ENCODE assay signal across 2 cellular contexts in the genomic region with DNA sequence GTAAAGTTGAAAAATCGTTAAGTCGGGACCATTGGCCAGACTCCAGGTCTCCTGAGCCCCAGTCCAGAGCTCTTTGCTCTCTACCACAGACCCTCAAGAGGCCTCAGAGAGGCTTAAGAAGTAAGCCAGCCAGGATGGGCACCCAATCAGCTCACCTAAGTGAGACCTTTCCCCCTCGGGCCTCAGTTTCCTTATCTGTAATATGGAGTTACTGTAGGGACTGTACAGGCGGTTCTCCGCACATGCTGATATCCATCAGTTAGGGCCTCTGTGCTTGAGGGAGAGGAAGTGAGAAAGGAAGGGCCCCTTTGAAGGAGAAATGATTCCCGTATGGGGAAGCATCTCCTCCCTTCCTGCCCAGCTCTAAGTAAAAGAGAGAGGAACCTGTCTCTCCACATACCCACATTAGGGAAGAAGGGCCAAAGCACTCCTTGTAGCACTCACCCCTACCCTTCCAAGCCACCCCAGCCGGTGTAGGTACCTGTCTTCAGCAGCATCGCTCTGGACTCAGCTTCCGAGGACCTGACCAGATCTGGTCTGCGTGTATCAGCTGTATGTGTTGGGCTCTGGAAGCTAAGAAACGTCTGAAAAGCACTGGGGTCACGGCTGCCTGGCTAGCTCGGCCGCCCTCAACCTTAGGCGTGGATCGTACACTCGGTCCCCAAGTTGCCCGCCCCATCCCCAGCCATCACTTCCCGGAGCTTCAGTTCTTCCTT.
TF ChIP-seq lines count a peak whose summit lies in the region.

No MANE protein-coding gene starts in this region.

TF ChIP-seq in HEK293T, 16 proteins besides CTCF, POLR2A, EP300 and RAD21 (continued from another document):
- no peak for TF ChIP-seq FOXM1 (IDR thresholded peaks at IDR 0.05; ENCODE audit: borderline replicate concordance)
- no peak for TF ChIP-seq ZNF384 (IDR thresholded peaks at IDR 0.05)
- no peak for TF ChIP-seq BHLHE40 (IDR thresholded peaks at IDR 0.05; ENCODE audit: borderline replicate concordance)
- TF ChIP-seq L3MBTL2 (conservative IDR thresholded peaks at IDR 0.05): no peak; the same call in 1 of the 2 replicates
- TF ChIP-seq LEF1 (IDR thresholded peaks at IDR 0.05; ENCODE audit: borderline replicate concordance): no peak
- TF ChIP-seq SP1 (IDR thresholded peaks at IDR 0.05): no peak
- TF ChIP-seq, protein P1, sequence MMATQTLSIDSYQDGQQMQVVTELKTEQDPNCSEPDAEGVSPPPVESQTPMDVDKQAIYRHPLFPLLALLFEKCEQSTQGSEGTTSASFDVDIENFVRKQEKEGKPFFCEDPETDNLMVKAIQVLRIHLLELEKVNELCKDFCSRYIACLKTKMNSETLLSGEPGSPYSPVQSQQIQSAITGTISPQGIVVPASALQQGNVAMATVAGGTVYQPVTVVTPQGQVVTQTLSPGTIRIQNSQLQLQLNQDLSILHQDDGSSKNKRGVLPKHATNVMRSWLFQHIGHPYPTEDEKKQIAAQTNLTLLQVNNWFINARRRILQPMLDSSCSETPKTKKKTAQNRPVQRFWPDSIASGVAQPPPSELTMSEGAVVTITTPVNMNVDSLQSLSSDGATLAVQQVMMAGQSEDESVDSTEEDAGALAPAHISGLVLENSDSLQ (IDR thresholded peaks at IDR 0.05): no peak

TF ChIP-seq in SK-N-SH, 30 proteins besides CTCF, POLR2A, EP300 and RAD21:
- TF ChIP-seq, protein P2, sequence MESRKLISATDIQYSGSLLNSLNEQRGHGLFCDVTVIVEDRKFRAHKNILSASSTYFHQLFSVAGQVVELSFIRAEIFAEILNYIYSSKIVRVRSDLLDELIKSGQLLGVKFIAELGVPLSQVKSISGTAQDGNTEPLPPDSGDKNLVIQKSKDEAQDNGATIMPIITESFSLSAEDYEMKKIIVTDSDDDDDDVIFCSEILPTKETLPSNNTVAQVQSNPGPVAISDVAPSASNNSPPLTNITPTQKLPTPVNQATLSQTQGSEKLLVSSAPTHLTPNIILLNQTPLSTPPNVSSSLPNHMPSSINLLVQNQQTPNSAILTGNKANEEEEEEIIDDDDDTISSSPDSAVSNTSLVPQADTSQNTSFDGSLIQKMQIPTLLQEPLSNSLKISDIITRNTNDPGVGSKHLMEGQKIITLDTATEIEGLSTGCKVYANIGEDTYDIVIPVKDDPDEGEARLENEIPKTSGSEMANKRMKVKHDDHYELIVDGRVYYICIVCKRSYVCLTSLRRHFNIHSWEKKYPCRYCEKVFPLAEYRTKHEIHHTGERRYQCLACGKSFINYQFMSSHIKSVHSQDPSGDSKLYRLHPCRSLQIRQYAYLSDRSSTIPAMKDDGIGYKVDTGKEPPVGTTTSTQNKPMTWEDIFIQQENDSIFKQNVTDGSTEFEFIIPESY (IDR thresholded peaks at IDR 0.05; ENCODE audit: borderline replicate concordance, low read depth): no peak
- TF ChIP-seq NRF1 (IDR thresholded peaks at IDR 0.05; ENCODE audit: low read depth, low read length): no peak
- TF ChIP-seq TCF12 (IDR thresholded peaks at IDR 0.05): no peak
- TF ChIP-seq, protein P3, sequence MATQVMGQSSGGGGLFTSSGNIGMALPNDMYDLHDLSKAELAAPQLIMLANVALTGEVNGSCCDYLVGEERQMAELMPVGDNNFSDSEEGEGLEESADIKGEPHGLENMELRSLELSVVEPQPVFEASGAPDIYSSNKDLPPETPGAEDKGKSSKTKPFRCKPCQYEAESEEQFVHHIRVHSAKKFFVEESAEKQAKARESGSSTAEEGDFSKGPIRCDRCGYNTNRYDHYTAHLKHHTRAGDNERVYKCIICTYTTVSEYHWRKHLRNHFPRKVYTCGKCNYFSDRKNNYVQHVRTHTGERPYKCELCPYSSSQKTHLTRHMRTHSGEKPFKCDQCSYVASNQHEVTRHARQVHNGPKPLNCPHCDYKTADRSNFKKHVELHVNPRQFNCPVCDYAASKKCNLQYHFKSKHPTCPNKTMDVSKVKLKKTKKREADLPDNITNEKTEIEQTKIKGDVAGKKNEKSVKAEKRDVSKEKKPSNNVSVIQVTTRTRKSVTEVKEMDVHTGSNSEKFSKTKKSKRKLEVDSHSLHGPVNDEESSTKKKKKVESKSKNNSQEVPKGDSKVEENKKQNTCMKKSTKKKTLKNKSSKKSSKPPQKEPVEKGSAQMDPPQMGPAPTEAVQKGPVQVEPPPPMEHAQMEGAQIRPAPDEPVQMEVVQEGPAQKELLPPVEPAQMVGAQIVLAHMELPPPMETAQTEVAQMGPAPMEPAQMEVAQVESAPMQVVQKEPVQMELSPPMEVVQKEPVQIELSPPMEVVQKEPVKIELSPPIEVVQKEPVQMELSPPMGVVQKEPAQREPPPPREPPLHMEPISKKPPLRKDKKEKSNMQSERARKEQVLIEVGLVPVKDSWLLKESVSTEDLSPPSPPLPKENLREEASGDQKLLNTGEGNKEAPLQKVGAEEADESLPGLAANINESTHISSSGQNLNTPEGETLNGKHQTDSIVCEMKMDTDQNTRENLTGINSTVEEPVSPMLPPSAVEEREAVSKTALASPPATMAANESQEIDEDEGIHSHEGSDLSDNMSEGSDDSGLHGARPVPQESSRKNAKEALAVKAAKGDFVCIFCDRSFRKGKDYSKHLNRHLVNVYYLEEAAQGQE (IDR thresholded peaks at IDR 0.05; ENCODE audit: low read depth, low read length): no peak
- TF ChIP-seq EZH2phosphoT487 (IDR thresholded peaks at IDR 0.05; ENCODE audit: borderline replicate concordance, low read depth): no peak
- no peak for TF ChIP-seq SIN3A (IDR thresholded peaks at IDR 0.05; ENCODE audit: borderline replicate concordance, low read depth, low read length)
- TF ChIP-seq FOXJ3 (CRISPR knock-in tag; IDR thresholded peaks at IDR 0.05): no peak
- TF ChIP-seq, protein P4, sequence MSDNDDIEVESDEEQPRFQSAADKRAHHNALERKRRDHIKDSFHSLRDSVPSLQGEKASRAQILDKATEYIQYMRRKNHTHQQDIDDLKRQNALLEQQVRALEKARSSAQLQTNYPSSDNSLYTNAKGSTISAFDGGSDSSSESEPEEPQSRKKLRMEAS (IDR thresholded peaks at IDR 0.05; ENCODE audit: low read depth): no peak; the same call in 1 of the 2 replicates
- TF ChIP-seq FOXM1 (IDR thresholded peaks at IDR 0.05; ENCODE audit: low read depth): no peak
- TF ChIP-seq YY1 (IDR thresholded peaks at IDR 0.05; ENCODE audit: low read depth): no peak
- TF ChIP-seq, protein P5, sequence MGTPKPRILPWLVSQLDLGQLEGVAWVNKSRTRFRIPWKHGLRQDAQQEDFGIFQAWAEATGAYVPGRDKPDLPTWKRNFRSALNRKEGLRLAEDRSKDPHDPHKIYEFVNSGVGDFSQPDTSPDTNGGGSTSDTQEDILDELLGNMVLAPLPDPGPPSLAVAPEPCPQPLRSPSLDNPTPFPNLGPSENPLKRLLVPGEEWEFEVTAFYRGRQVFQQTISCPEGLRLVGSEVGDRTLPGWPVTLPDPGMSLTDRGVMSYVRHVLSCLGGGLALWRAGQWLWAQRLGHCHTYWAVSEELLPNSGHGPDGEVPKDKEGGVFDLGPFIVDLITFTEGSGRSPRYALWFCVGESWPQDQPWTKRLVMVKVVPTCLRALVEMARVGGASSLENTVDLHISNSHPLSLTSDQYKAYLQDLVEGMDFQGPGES (IDR thresholded peaks at IDR 0.05; ENCODE audit: low read depth, low read length): no peak
